ENCODE assay signal across 15 cellular contexts in genomic region chr9:130030821-130031481, GRCh38. TPM values are rescaled to one million over a fixed set of nuclear protein-coding genes. Genes with fewer than 3 reads are reported as not detected.
DNase-seq lines count a peak whose midpoint lies in the region; ATAC-seq and TF ChIP-seq lines count a peak whose summit lies in the region.
"Had no signal": no experiment of that assay in that cellular context is flagged by ENCODE, and none has a peak within 500 bp of the region (broad histone marks: within the 10 kb centered on the region; RNA-seq: fewer than 3 reads in every experiment).

No MANE protein-coding gene starts in this region.

- H3K4me1 Mint-ChIP-seq in T-helper 17 cell, result peaks cover 64% of the 10 kb centered on the region

- WGBS in gastroesophageal sphincter (ENCODE audit: low coverage in 1 of 2), 2 donors, result 82% methylated on average over 3 of the region's 3 CpGs; no CpG with 5 or more reads in 1 of the 2 donors
- 93% methylated on average over 3 of the region's 3 CpGs for WGBS in thymus

- peak overlapping the region; percentile 100 for H3K27ac Mint-ChIP-seq in T-helper 17 cell

- no peaks in the 10 kb centered on the region for H3K27me3 ChIP-seq in gastroesophageal sphincter
- no peaks in the 10 kb centered on the region for H3K27me3 ChIP-seq in thymus (ENCODE audit: control insufficient read depth, insufficient read depth)
- H3K27me3 ChIP-seq: colonic mucosa, SJCRH30 had no signal

- H3K9me3 ChIP-seq in T-helper 17 cell (ENCODE audit: control insufficient read depth, low read length, poor library complexity, severe bottlenecking) (no peaks in the 10 kb centered on the region), gastroesophageal sphincter (no peaks in the 10 kb centered on the region), thymus (ENCODE audit: control insufficient read depth) (no peaks in the 10 kb centered on the region)
- H3K9me3 ChIP-seq: colonic mucosa, mucosa of descending colon, SJCRH30 had no signal

- H3K4me1 ChIP-seq in gastroesophageal sphincter, result peaks cover 9 to 100% (median 36%) of the 10 kb centered on the region in 3 donors
- peaks cover 23% of the 10 kb centered on the region for H3K4me1 ChIP-seq in thymus (ENCODE audit: control insufficient read depth, insufficient read depth, low read length)

- TF ChIP-seq EP300 in gastroesophageal sphincter (IDR thresholded peaks at IDR 0.05), result no peak

- H3K4me3 Mint-ChIP-seq in T-helper 17 cell, result peak overlapping the region; percentile 82

- TF ChIP-seq CTCF in gastroesophageal sphincter (IDR thresholded peaks at IDR 0.05), result no peak

- peak; percentile 89 for ATAC-seq in T-helper 17 cell
- no peak for ATAC-seq in gastroesophageal sphincter
- ATAC-seq: mucosa of descending colon had no signal

- H3K27ac ChIP-seq in gastroesophageal sphincter (peak overlapping the region; percentile 88 to 99 (median 95)), thymus (ENCODE audit: low read depth) (peak overlapping the region; percentile 82)
- H3K27ac ChIP-seq: colonic mucosa, HL-60, SJCRH30 had no signal

- no peak overlapping the region for H3K4me3 ChIP-seq in gastroesophageal sphincter
- H3K4me3 ChIP-seq in thymus (ENCODE audit: low read length), result peak overlapping the region; percentile 14
- H3K4me3 ChIP-seq: colonic mucosa, mucosa of descending colon, SJCRH30 had no signal

- DNase-seq in activated effector memory CD4-positive, alpha-beta T cell treated with anti-CD3 and anti-CD28 coated beads, Interleukin-2, amount 50 U/mL, for 16 hours, result peak; percentile 76
- no peak for DNase-seq in activated effector memory CD4-positive, alpha-beta T cell treated with Interleukin-2 at 50 U/mL for 16 hours
- DNase-seq in T-helper 17 cell, result peak in 2 of 3 donors; percentile 36 to 37
- DNase-seq in AML-193 (lab: John Stamatoyannopoulos, UW), result no peak
- no peak for DNase-seq in C1 segment of cervical spinal cord (lab: John Stamatoyannopoulos, UW)
- DNase-seq in amygdala (lab: John Stamatoyannopoulos, UW), result no peak
- DNase-seq: colonic mucosa; H7; mucosa of descending colon; NCI-H1417 treated with DMSO at 0.1 percent for 48 hours; SJCRH30; stimulated activated CD4-positive, alpha-beta T cell treated with anti-CD3 and anti-CD28 coated beads, Interleukin-15, amount 100 ng/mL, for 24 hours had no signal

- H3K27me3 Mint-ChIP-seq in T-helper 17 cell, result no peaks in the 10 kb centered on the region

- TF ChIP-seq POLR2A in gastroesophageal sphincter (IDR thresholded peaks at IDR 0.05), result no peak

- H3K36me3 Mint-ChIP-seq in T-helper 17 cell (ENCODE audit: low read depth), result peaks cover 5% of the 10 kb centered on the region

- no peaks in the 10 kb centered on the region for H3K36me3 ChIP-seq in gastroesophageal sphincter
- peaks cover 6% of the 10 kb centered on the region for H3K36me3 ChIP-seq in thymus (ENCODE audit: control insufficient read depth, insufficient read depth)
- H3K36me3 ChIP-seq: colonic mucosa, SJCRH30 had no signal

RNA-seq across cellular contexts. Expression of gene FNBP1, which starts 12.0 kb away (rescaled TPM):
- total RNA-seq in T-helper 17 cell (100 to 1,000 TPM; 219 to 221 TPM), gastroesophageal sphincter (100 to 1,000 TPM; 119 to 343 (median 188) TPM)
- 79.6 TPM for polyA plus RNA-seq in thymus

RNA-seq across cellular contexts. Expression of gene GPR107, which starts 22.8 kb away (rescaled TPM):
- total RNA-seq in T-helper 17 cell, result 10 to 100 TPM; 22.1 to 26.2 TPM
- total RNA-seq in gastroesophageal sphincter, result 10 to 100 TPM; 24.2 to 38.4 (median 30.4) TPM
- polyA plus RNA-seq in thymus, result 10.7 TPM

Comparison
In these comparisons a context has a peak if more than half of its experiments do, and no peak if none do; other contexts are left out.
1. DNase-seq: peak in activated effector memory CD4-positive, alpha-beta T cell treated with anti-CD3 and anti-CD28 coated beads, Interleukin-2, amount 50 U/mL, for 16 hours (single experiment) and T-helper 17 cell (2 of 3); none in activated effector memory CD4-positive, alpha-beta T cell treated with Interleukin-2 at 50 U/mL for 16 hours (single experiment), AML-193 (0 of 2), C1 segment of cervical spinal cord (0 of 14) and amygdala (0 of 56).